1 cellular context compared by ENCODE assay signal in genomic region chr9:130707225-130707976, GRCh38.
TF ChIP-seq lines count a peak whose summit lies in the region.

No MANE protein-coding gene starts in this region.

TF ChIP-seq in IMR-90, 13 proteins besides CTCF, POLR2A, EP300 and RAD21:
- TF ChIP-seq ELK1 (IDR thresholded peaks at IDR 0.05; ENCODE audit: borderline replicate concordance, low read depth, low read length) = no peak
- peak; percentile 80 for TF ChIP-seq SMC3 (IDR thresholded peaks at IDR 0.05; ENCODE audit: low read depth, low read length)
- TF ChIP-seq NFE2L2 (IDR thresholded peaks at IDR 0.05; ENCODE audit: low read depth, low read length) = no peak
- TF ChIP-seq MXI1 (IDR thresholded peaks at IDR 0.05; ENCODE audit: borderline replicate concordance, low read depth, low read length) = no peak
- TF ChIP-seq USF2 (IDR thresholded peaks at IDR 0.05; ENCODE audit: low read depth, low read length) = no peak
